Comparison of ENCODE assay signal across 13 cellular contexts in genomic region chr9:113361304-113362018, GRCh38. TPM values are rescaled to one million over a fixed set of nuclear protein-coding genes. Genes with fewer than 3 reads are reported as not detected.
A peak's percentile ranks its signal among the peaks of the same experiment; 100 is the strongest.
DNase-seq lines count a peak whose midpoint lies in the region; ATAC-seq and TF ChIP-seq lines count a peak whose summit lies in the region.
"Had no signal": no experiment of that assay in that cellular context is flagged by ENCODE, and none has a peak within 500 bp of the region (broad histone marks: within the 10 kb centered on the region; RNA-seq: fewer than 3 reads in every experiment).

No MANE protein-coding gene starts in this region.

- H3K4me3 Mint-ChIP-seq in activated naive CD8-positive, alpha-beta T cell treated with anti-CD3 and anti-CD28 coated beads, Interleukin-2, amount 50 U/mL, for 24 hours: peak overlapping the region; percentile 19
- H3K4me3 Mint-ChIP-seq in activated naive CD8-positive, alpha-beta T cell treated with anti-CD3 and anti-CD28 coated beads for 36 hours: no peak overlapping the region
- no peak overlapping the region for H3K4me3 Mint-ChIP-seq in stimulated activated naive CD8-positive, alpha-beta T cell treated with anti-CD3 and anti-CD28 coated beads, Interleukin-15, amount 100 ng/mL, for 72 hours
- H3K4me3 Mint-ChIP-seq: CD8-positive, alpha-beta memory T cell; mesothelial cell of epicardium had no signal

- H3K27ac Mint-ChIP-seq in activated naive CD8-positive, alpha-beta T cell treated with anti-CD3 and anti-CD28 coated beads, Interleukin-2, amount 50 U/mL, for 24 hours: peak overlapping the region; percentile 77
- no peak overlapping the region for H3K27ac Mint-ChIP-seq in activated naive CD8-positive, alpha-beta T cell treated with anti-CD3 and anti-CD28 coated beads for 36 hours
- no peak overlapping the region for H3K27ac Mint-ChIP-seq in stimulated activated naive CD8-positive, alpha-beta T cell treated with anti-CD3 and anti-CD28 coated beads, Interleukin-15, amount 100 ng/mL, for 72 hours
- H3K27ac Mint-ChIP-seq: mesothelial cell of epicardium had no signal

- POLR2A ChIA-PET in Panc1 (lab: Charles Lee) (no interaction called here), OCI-LY7 (lab: Charles Lee) (interaction anchor here (1.4 kb wide), 1 partner anchor 14 kb away, joined by 3 read pairs; no protein-coding TSS in a partner anchor)

- no peaks in the 10 kb centered on the region; the same call in 1 of the 2 replicates for H4K20me1 ChIP-seq in OCI-LY7 (ENCODE audit: insufficient read depth, low read length)

- no peak overlapping the region for H3K4me2 ChIP-seq in OCI-LY7 (ENCODE audit: low read length)

- H3K79me2 ChIP-seq in OCI-LY7 (ENCODE audit: insufficient read depth, low read depth, low read length): no peaks in the 10 kb centered on the region

- DNase-seq in activated naive CD8-positive, alpha-beta T cell treated with anti-CD3 and anti-CD28 coated beads, Interleukin-2, amount 50 U/mL, for 24 hours: peak; percentile 14
- DNase-seq in activated naive CD8-positive, alpha-beta T cell treated with anti-CD3 and anti-CD28 coated beads for 36 hours: no peak
- DNase-seq in Panc1 (ENCODE audit: low read depth, low spot score): no peak
- DNase-seq in fibroblast of gingiva (ENCODE audit: low read depth): peak; percentile 60
- DNase-seq in stimulated activated naive CD8-positive, alpha-beta T cell treated with anti-CD3 and anti-CD28 coated beads, Interleukin-15, amount 100 ng/mL, for 72 hours: no peak
- no peak for DNase-seq in OCI-LY7 (ENCODE audit: low spot score)
- DNase-seq: CD8-positive, alpha-beta memory T cell; MV-4-11 had no signal

- BruUV-seq in Panc1 (replicated peaks; lab: Mats Ljungman, UMichigan): no TSS peak
- no TSS peak for BruUV-seq in OCI-LY7 (replicated peaks; lab: Mats Ljungman, UMichigan)

- in situ Hi-C loops in Panc1 (cut with HindIII; ENCODE audit: low pct_unique_long_range_greater_than_20kb, low sequenced_read_pairs): no loop called here

- H3K4me1 Mint-ChIP-seq in activated naive CD8-positive, alpha-beta T cell treated with anti-CD3 and anti-CD28 coated beads, Interleukin-2, amount 50 U/mL, for 24 hours: peaks cover 23% of the 10 kb centered on the region
- peaks cover 7% of the 10 kb centered on the region for H3K4me1 Mint-ChIP-seq in activated naive CD8-positive, alpha-beta T cell treated with anti-CD3 and anti-CD28 coated beads for 36 hours
- H3K4me1 Mint-ChIP-seq in stimulated activated naive CD8-positive, alpha-beta T cell treated with anti-CD3 and anti-CD28 coated beads, Interleukin-15, amount 100 ng/mL, for 72 hours: peaks cover 4% of the 10 kb centered on the region
- H3K4me1 Mint-ChIP-seq: CD8-positive, alpha-beta memory T cell had no signal

- intact Hi-C loops in Panc1 (cut with micrococcal nuclease; ENCODE audit: unreplicated experiment) (no loop called here), OCI-LY7 (cut with micrococcal nuclease; ENCODE audit: unreplicated experiment) (no loop called here)

- peak; percentile 97 for ATAC-seq in activated naive CD8-positive, alpha-beta T cell treated with anti-CD3 and anti-CD28 coated beads, Interleukin-2, amount 50 U/mL, for 24 hours
- ATAC-seq in Panc1 (peak; percentile 78), GM18907 (IDR thresholded peaks at IDR 0.05; ENCODE audit: unreplicated experiment) (no peak), HG03108 (IDR thresholded peaks at IDR 0.05; ENCODE audit: unreplicated experiment) (no peak)
- ATAC-seq in stimulated activated naive CD8-positive, alpha-beta T cell treated with anti-CD3 and anti-CD28 coated beads, Interleukin-15, amount 100 ng/mL, for 72 hours: peak; percentile 64

- TF ChIP-seq CTCF in Panc1 (IDR thresholded peaks at IDR 0.05) (no peak), OCI-LY7 (conservative IDR thresholded peaks at IDR 0.05; ENCODE audit: low read length) (no peak)

- CTCF ChIA-PET in Panc1 (lab: Charles Lee) (interaction anchor here (0.7 kb wide), 1 partner anchor 313 kb away, joined by 8 read pairs; no protein-coding TSS in a partner anchor), OCI-LY7 (lab: Charles Lee; ENCODE audit: unreplicated experiment) (no interaction called here)

- H3K9me3 ChIP-seq in Panc1 (ENCODE audit: control insufficient read depth, insufficient read depth, low read depth, low read length): no peaks in the 10 kb centered on the region
- H3K9me3 ChIP-seq in OCI-LY7 (ENCODE audit: low read length): no peaks in the 10 kb centered on the region
- H3K9me3 ChIP-seq: right atrium auricular region had no signal

- H3K27me3 ChIP-seq in Panc1 (ENCODE audit: control insufficient read depth, insufficient read depth, low read length): no peaks in the 10 kb centered on the region

- H3K9me3 Mint-ChIP-seq in activated naive CD8-positive, alpha-beta T cell treated with anti-CD3 and anti-CD28 coated beads, Interleukin-2, amount 50 U/mL, for 24 hours: no peaks in the 10 kb centered on the region
- no peaks in the 10 kb centered on the region for H3K9me3 Mint-ChIP-seq in activated naive CD8-positive, alpha-beta T cell treated with anti-CD3 and anti-CD28 coated beads for 36 hours
- H3K9me3 Mint-ChIP-seq in stimulated activated naive CD8-positive, alpha-beta T cell treated with anti-CD3 and anti-CD28 coated beads, Interleukin-15, amount 100 ng/mL, for 72 hours: no peaks in the 10 kb centered on the region
- H3K9me3 Mint-ChIP-seq: CD8-positive, alpha-beta memory T cell; mesothelial cell of epicardium had no signal

- no peak overlapping the region for H2AFZ ChIP-seq in OCI-LY7 (ENCODE audit: low read length)

- H3K36me3 Mint-ChIP-seq in activated naive CD8-positive, alpha-beta T cell treated with anti-CD3 and anti-CD28 coated beads, Interleukin-2, amount 50 U/mL, for 24 hours (ENCODE audit: low read depth): peaks cover 2% of the 10 kb centered on the region
- H3K36me3 Mint-ChIP-seq in activated naive CD8-positive, alpha-beta T cell treated with anti-CD3 and anti-CD28 coated beads for 36 hours: peaks cover 2% of the 10 kb centered on the region
- H3K36me3 Mint-ChIP-seq: mesothelial cell of epicardium had no signal

- H3K27me3 Mint-ChIP-seq in activated naive CD8-positive, alpha-beta T cell treated with anti-CD3 and anti-CD28 coated beads, Interleukin-2, amount 50 U/mL, for 24 hours: no peaks in the 10 kb centered on the region
- H3K27me3 Mint-ChIP-seq in activated naive CD8-positive, alpha-beta T cell treated with anti-CD3 and anti-CD28 coated beads for 36 hours: no peaks in the 10 kb centered on the region
- no peaks in the 10 kb centered on the region for H3K27me3 Mint-ChIP-seq in stimulated activated naive CD8-positive, alpha-beta T cell treated with anti-CD3 and anti-CD28 coated beads, Interleukin-15, amount 100 ng/mL, for 72 hours

- peaks cover 5% of the 10 kb centered on the region; the same call in 1 of the 2 replicates for H3K4me1 ChIP-seq in Panc1 (ENCODE audit: control insufficient read depth, insufficient read depth, low read length)
- H3K4me1 ChIP-seq in OCI-LY7 (ENCODE audit: insufficient read depth, low read length, poor library complexity, severe bottlenecking): no peaks in the 10 kb centered on the region
- H3K4me1 ChIP-seq: right atrium auricular region had no signal

- H3K9me2 ChIP-seq in OCI-LY7 (ENCODE audit: insufficient read depth, low read length): no peaks in the 10 kb centered on the region

- H3K4me3 ChIP-seq in Panc1 (ENCODE audit: low read depth in 2 of 2, low read length in 2 of 2): no peak overlapping the region
- H3K4me3 ChIP-seq in OCI-LY7 (ENCODE audit: low read depth, low read length, poor library complexity, severe bottlenecking): no peak overlapping the region
- H3K4me3 ChIP-seq: right atrium auricular region had no signal

- no peaks in the 10 kb centered on the region for H3K36me3 ChIP-seq in Panc1 (ENCODE audit: control insufficient read depth, insufficient read depth, low read length)
- no peaks in the 10 kb centered on the region for H3K36me3 ChIP-seq in OCI-LY7 (ENCODE audit: insufficient read depth, low read length)
- H3K36me3 ChIP-seq: right atrium auricular region had no signal

- H3K27ac ChIP-seq in Panc1 (ENCODE audit: low read length) (no peak overlapping the region), OCI-LY7 (ENCODE audit: low read depth, low read length, poor library complexity, severe bottlenecking) (no peak overlapping the region)
- H3K27ac ChIP-seq: HL-60, right atrium auricular region had no signal

RNA-seq across cellular contexts. Expression of gene BSPRY, which starts 12.1 kb away (rescaled TPM):
- total RNA-seq in activated naive CD8-positive, alpha-beta T cell treated with anti-CD3 and anti-CD28 coated beads for 36 hours: 10 to 100 TPM; 11.7 to 12.2 TPM
- total RNA-seq in Panc1 (2021; ENCODE audit: unreplicated experiment): 0.13 TPM
- polyA plus RNA-seq in Panc1 (2012; ENCODE audit: insufficient read length): 0.19 TPM
- 0.54 and 1.3 TPM in 2 replicates for total RNA-seq in OCI-LY7 (2014; rRNA removed; shearing (Covaris generic))
- 0.82 and 0.98 TPM in 2 replicates for total RNA-seq in OCI-LY7 (2022)

RNA-seq across cellular contexts. Expression of gene HDHD3, which starts 15.3 kb away (rescaled TPM):
- total RNA-seq in activated naive CD8-positive, alpha-beta T cell treated with anti-CD3 and anti-CD28 coated beads for 36 hours: 10 to 100 TPM; 12.2 to 14.4 TPM
- total RNA-seq in Panc1 (2021; ENCODE audit: unreplicated experiment) (14.5 TPM), OCI-LY7 (2022) (16.0 and 16.7 TPM in 2 replicates)
- polyA plus RNA-seq in Panc1 (2012; ENCODE audit: insufficient read length): 13.5 TPM
- total RNA-seq in OCI-LY7 (2014; rRNA removed; shearing (Covaris generic)): 11.9 and 18.1 TPM in 2 replicates

RNA-seq across cellular contexts. Expression of gene WDR31, which starts 21.4 kb away (rescaled TPM):
- total RNA-seq in activated naive CD8-positive, alpha-beta T cell treated with anti-CD3 and anti-CD28 coated beads for 36 hours: 1 to 10 TPM; 2.4 to 2.9 TPM
- 0.80 TPM for total RNA-seq in Panc1 (2021; ENCODE audit: unreplicated experiment)
- polyA plus RNA-seq in Panc1 (2012; ENCODE audit: insufficient read length): 0.79 TPM
- total RNA-seq in OCI-LY7 (2014; rRNA removed; shearing (Covaris generic)): 0.19 and 0.54 TPM in 2 replicates
- 1.2 and 1.4 TPM in 2 replicates for total RNA-seq in OCI-LY7 (2022)

RNA-seq across cellular contexts. Expression of gene ALAD, which starts 39.6 kb away (rescaled TPM):
- total RNA-seq in activated naive CD8-positive, alpha-beta T cell treated with anti-CD3 and anti-CD28 coated beads for 36 hours: 10 to 100 TPM; 12.9 to 14.9 TPM
- total RNA-seq in Panc1 (2021; ENCODE audit: unreplicated experiment) (8.9 TPM), OCI-LY7 (2022) (26.3 and 26.6 TPM in 2 replicates)
- 10.6 TPM for polyA plus RNA-seq in Panc1 (2012; ENCODE audit: insufficient read length)
- 14.3 and 19.8 TPM in 2 replicates for total RNA-seq in OCI-LY7 (2014; rRNA removed; shearing (Covaris generic))

RNA-seq across cellular contexts. Expression of gene POLE3, which starts 49.0 kb away (rescaled TPM):
- 10 to 100 TPM; 94.2 to 97.8 TPM for total RNA-seq in activated naive CD8-positive, alpha-beta T cell treated with anti-CD3 and anti-CD28 coated beads for 36 hours
- total RNA-seq in Panc1 (2021; ENCODE audit: unreplicated experiment) (48.5 TPM), OCI-LY7 (2022) (118 and 130 TPM in 2 replicates)
- polyA plus RNA-seq in Panc1 (2012; ENCODE audit: insufficient read length): 40.1 TPM
- 108 and 132 TPM in 2 replicates for total RNA-seq in OCI-LY7 (2014; rRNA removed; shearing (Covaris generic))

Comparison
In these comparisons a context has a peak if more than half of its experiments do, and no peak if none do; other contexts are left out.
1. DNase-seq: peak in activated naive CD8-positive, alpha-beta T cell treated with anti-CD3 and anti-CD28 coated beads, Interleukin-2, amount 50 U/mL, for 24 hours (single experiment) and fibroblast of gingiva (single experiment); none in activated naive CD8-positive, alpha-beta T cell treated with anti-CD3 and anti-CD28 coated beads for 36 hours (single experiment), Panc1 (single experiment), stimulated activated naive CD8-positive, alpha-beta T cell treated with anti-CD3 and anti-CD28 coated beads, Interleukin-15, amount 100 ng/mL, for 72 hours (0 of 2) and OCI-LY7 (single experiment).
2. ATAC-seq: peak in activated naive CD8-positive, alpha-beta T cell treated with anti-CD3 and anti-CD28 coated beads, Interleukin-2, amount 50 U/mL, for 24 hours (single experiment), Panc1 (single experiment) and stimulated activated naive CD8-positive, alpha-beta T cell treated with anti-CD3 and anti-CD28 coated beads, Interleukin-15, amount 100 ng/mL, for 72 hours (single experiment); none in GM18907 (single experiment) and HG03108 (single experiment).
3. RNA of gene BSPRY, which starts 12.1 kb away (total RNA-seq): 11.7 to 12.2 TPM in activated naive CD8-positive, alpha-beta T cell treated with anti-CD3 and anti-CD28 coated beads for 36 hours; 0.54 to 1.3 TPM in OCI-LY7 and 0.13 TPM in Panc1 (single experiment); every median in the first group is over 4 times any median in the second.